In the genomic region with DNA sequence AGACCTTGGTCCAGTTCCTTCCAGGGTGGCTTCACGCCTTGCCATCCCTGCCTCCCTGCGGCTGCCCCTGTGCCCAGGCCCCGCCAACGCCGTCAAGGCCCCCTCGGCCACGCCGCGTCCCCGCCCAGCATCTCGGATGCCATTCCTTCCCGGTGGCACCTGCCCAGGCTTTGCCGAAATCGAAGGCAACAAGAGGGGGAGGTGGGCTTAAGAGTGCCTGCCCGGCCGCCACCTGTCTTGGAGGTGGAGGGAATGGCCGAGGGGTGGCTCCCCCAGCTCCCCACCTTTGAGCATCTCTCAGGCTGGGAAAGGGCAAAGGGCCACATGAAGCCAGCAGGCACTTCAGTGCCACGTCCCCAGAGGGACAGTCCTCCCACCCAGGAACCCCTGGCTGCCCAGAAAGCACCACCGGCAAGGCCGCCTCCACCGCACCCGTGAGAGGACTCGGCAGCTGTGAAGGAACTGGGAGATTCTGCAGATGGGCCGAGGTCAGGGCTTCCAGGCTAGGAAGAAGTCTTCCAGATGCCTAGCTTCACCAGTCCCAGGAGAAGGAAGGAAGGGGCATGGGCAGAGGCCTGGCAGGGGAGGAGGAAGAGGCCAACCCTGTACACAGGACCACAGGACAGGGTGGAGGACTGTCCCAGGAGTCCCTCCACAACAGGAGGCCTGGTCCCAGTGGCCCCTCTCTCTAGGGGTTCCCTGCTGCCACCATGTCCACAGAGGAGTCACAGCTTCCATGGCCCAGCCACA, we compare ENCODE assay signal across 2 cellular contexts.
TF ChIP-seq lines count a peak whose summit lies in the region.

No MANE protein-coding gene starts in this region.

TF ChIP-seq in SK-N-SH, 30 proteins besides CTCF, POLR2A, EP300 and RAD21 (continued from another document):
- no peak for TF ChIP-seq EZH2phosphoT487 (IDR thresholded peaks at IDR 0.05; ENCODE audit: borderline replicate concordance, low read depth)
- TF ChIP-seq MEF2A (IDR thresholded peaks at IDR 0.05; ENCODE audit: borderline replicate concordance, low read depth), result no peak

TF ChIP-seq in SK-N-SH treated with all-trans-retinoic acid at 6 μM for 48 hours, 23 proteins besides CTCF, POLR2A, EP300 and RAD21 (continued from another document):
- TF ChIP-seq POU6F1 (CRISPR knock-in tag; IDR thresholded peaks at IDR 0.05; ENCODE audit: borderline replicate concordance, low read depth), result no peak
- TF ChIP-seq BACH2 (CRISPR knock-in tag; IDR thresholded peaks at IDR 0.05; ENCODE audit: borderline replicate concordance), result no peak
- TF ChIP-seq CSDC2 (CRISPR knock-in tag; IDR thresholded peaks at IDR 0.05), result no peak
- no peak for TF ChIP-seq TCF4 (CRISPR knock-in tag; IDR thresholded peaks at IDR 0.05; ENCODE audit: borderline replicate concordance)
- TF ChIP-seq PATZ1 (CRISPR knock-in tag; IDR thresholded peaks at IDR 0.05; ENCODE audit: borderline replicate concordance), result no peak
- TF ChIP-seq, protein P1, sequence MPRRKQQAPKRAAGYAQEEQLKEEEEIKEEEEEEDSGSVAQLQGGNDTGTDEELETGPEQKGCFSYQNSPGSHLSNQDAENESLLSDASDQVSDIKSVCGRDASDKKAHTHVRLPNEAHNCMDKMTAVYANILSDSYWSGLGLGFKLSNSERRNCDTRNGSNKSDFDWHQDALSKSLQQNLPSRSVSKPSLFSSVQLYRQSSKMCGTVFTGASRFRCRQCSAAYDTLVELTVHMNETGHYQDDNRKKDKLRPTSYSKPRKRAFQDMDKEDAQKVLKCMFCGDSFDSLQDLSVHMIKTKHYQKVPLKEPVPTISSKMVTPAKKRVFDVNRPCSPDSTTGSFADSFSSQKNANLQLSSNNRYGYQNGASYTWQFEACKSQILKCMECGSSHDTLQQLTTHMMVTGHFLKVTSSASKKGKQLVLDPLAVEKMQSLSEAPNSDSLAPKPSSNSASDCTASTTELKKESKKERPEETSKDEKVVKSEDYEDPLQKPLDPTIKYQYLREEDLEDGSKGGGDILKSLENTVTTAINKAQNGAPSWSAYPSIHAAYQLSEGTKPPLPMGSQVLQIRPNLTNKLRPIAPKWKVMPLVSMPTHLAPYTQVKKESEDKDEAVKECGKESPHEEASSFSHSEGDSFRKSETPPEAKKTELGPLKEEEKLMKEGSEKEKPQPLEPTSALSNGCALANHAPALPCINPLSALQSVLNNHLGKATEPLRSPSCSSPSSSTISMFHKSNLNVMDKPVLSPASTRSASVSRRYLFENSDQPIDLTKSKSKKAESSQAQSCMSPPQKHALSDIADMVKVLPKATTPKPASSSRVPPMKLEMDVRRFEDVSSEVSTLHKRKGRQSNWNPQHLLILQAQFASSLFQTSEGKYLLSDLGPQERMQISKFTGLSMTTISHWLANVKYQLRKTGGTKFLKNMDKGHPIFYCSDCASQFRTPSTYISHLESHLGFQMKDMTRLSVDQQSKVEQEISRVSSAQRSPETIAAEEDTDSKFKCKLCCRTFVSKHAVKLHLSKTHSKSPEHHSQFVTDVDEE (CRISPR knock-in tag; IDR thresholded peaks at IDR 0.05), result no peak
- TF ChIP-seq ESRRG (CRISPR knock-in tag; IDR thresholded peaks at IDR 0.05), result no peak
- TF ChIP-seq SNAI2 (CRISPR knock-in tag; IDR thresholded peaks at IDR 0.05), result no peak
- no peak for TF ChIP-seq ZNF8 (CRISPR knock-in tag; IDR thresholded peaks at IDR 0.05)
- TF ChIP-seq, protein P2, sequence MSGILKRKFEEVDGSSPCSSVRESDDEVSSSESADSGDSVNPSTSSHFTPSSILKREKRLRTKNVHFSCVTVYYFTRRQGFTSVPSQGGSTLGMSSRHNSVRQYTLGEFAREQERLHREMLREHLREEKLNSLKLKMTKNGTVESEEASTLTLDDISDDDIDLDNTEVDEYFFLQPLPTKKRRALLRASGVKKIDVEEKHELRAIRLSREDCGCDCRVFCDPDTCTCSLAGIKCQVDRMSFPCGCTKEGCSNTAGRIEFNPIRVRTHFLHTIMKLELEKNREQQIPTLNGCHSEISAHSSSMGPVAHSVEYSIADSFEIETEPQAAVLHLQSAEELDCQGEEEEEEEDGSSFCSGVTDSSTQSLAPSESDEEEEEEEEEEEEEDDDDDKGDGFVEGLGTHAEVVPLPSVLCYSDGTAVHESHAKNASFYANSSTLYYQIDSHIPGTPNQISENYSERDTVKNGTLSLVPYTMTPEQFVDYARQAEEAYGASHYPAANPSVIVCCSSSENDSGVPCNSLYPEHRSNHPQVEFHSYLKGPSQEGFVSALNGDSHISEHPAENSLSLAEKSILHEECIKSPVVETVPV (CRISPR knock-in tag; IDR thresholded peaks at IDR 0.05), result no peak
- no peak for TF ChIP-seq CREB5 (CRISPR knock-in tag; IDR thresholded peaks at IDR 0.05; ENCODE audit: low read depth)
- TF ChIP-seq ZNF70 (CRISPR knock-in tag; IDR thresholded peaks at IDR 0.05), result no peak
- no peak for TF ChIP-seq ZFP3 (CRISPR knock-in tag; IDR thresholded peaks at IDR 0.05)
TF ChIP-seq in SK-N-SH treated with all-trans-retinoic acid at 6 μM for 48 hours: peak in this region for 0.
